ENCODE assay signal across 9 cellular contexts in the genomic region with DNA sequence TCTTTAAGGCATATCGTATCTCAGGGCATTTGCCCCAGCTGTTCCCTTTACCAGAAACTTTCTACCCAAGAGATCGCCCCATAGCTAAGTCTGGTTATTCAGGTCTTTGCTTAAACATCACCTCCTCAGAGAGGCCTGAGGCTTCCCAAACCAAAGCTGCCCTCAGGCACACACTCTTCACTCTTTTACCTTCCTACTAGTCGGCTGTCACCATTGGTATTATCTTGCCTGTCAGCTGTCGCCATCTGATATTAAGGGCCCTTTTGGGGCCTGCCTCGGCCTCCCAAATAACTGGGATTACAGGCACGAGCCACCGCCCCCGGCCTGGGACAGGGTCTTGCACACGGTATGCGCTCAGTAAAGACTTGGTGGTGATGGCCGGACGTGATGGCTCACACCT. TPM values are rescaled to one million over a fixed set of nuclear protein-coding genes. Genes with fewer than 3 reads are reported as not detected.
DNase-seq lines count a peak whose midpoint lies in the region; ATAC-seq and TF ChIP-seq lines count a peak whose summit lies in the region.
"Had no signal": no experiment of that assay in that cellular context is flagged by ENCODE, and none has a peak within 500 bp of the region (broad histone marks: within the 10 kb centered on the region; RNA-seq: fewer than 3 reads in every experiment).

No MANE protein-coding gene starts in this region.

- H3K27ac ChIP-seq in HEK293 (ENCODE audit: extremely low read depth, low read depth, low read length): peak overlapping the region; percentile 63; the same call in 1 of the 2 replicates
- peak overlapping the region in 16 of 21 experiments; percentile 17 to 96 (median 93) for H3K27ac ChIP-seq in skin epidermis

- H3K9me3 ChIP-seq in HEK293 (ENCODE audit: control insufficient read depth, insufficient read depth, low read depth, low read length): no peaks in the 10 kb centered on the region

- peak overlapping the region; percentile 55 for H3K27ac Mint-ChIP-seq in WTC11
- H3K27ac Mint-ChIP-seq in glutamatergic neuron (ENCODE audit: unreplicated experiment): peak overlapping the region; percentile 84

- TF ChIP-seq CTCF in HEK293 (tag by site-specific recombination; IDR thresholded peaks at IDR 0.05) (no peak), WTC11 (IDR thresholded peaks at IDR 0.05) (no peak), glutamatergic neuron (IDR thresholded peaks at IDR 0.05; ENCODE audit: partially characterized antibody, unreplicated experiment) (no peak)

- H3K9me3 Mint-ChIP-seq in WTC11: peaks cover 3% of the 10 kb centered on the region
- peaks cover 8% of the 10 kb centered on the region for H3K9me3 Mint-ChIP-seq in glutamatergic neuron (ENCODE audit: unreplicated experiment)

- POLR2A ChIA-PET in HEK293 (lab: Yijun Ruan, JAX): interaction anchor here (1.0 to 3.8 kb wide), 5 partner anchors 9 to 68 kb away, joined by 3 to 18 read pairs (median 5); a partner anchor contains a TSS
- POLR2A ChIA-PET in WTC11 (lab: Charles Lee): interaction anchor here (0.6 to 2.6 kb wide), 3 partner anchors 9 to 62 kb away, joined by 3 to 10 read pairs (median 6); a partner anchor contains a TSS

- H3K4me1 ChIP-seq in HEK293 (ENCODE audit: control insufficient read depth, insufficient read depth, low read length): peaks cover 10% of the 10 kb centered on the region

- H3K4me3 Mint-ChIP-seq in WTC11 (peak overlapping the region; percentile 90), glutamatergic neuron (ENCODE audit: unreplicated experiment) (peak overlapping the region; percentile 95)

- H3K4me3 ChIP-seq in HEK293 (ENCODE audit: low read depth, low read length) (peak overlapping the region; percentile 74), skin epidermis (peak overlapping the region; percentile 55 to 100 (median 83))

- DNase-seq in WTC11 (ENCODE audit: low spot score): no peak
- no peak for DNase-seq in glutamatergic neuron
- no peak for DNase-seq in iPS-NIHi11 (ENCODE audit: low spot score)
- DNase-seq in NCI-H1092 treated with DMSO at 0.1 percent for 48 hours (lab: John Stamatoyannopoulos, UW): no peak
- DNase-seq: stimulated activated CD4-positive, alpha-beta T cell treated with anti-CD3 and anti-CD28 coated beads, Interleukin-4, amount 100 ng/mL, for 1 hour had no signal

- peaks cover 23 to 41% of the 10 kb centered on the region in 2 experiments for H3K36me3 ChIP-seq in HEK293 (ENCODE audit: control insufficient read depth in 2 of 2, insufficient read depth in 1 of 2, low read length in 2 of 2)

- no peak for ATAC-seq in WTC11
- ATAC-seq in GM21515 (IDR thresholded peaks at IDR 0.05; ENCODE audit: unreplicated experiment): no peak
- no peak for ATAC-seq in GM21737 (IDR thresholded peaks at IDR 0.05; ENCODE audit: unreplicated experiment)

- CTCF ChIA-PET in HEK293 (lab: Yijun Ruan, JAX): interaction anchor here (0.7 to 5.5 kb wide), 2 partner anchors 8 to 10 kb away, joined by 4 to 48 read pairs; no protein-coding TSS in a partner anchor
- CTCF ChIA-PET in WTC11 (lab: Charles Lee): interaction anchor here (0.6 to 5.4 kb wide), 4 partner anchors 9 to 163 kb away, joined by 3 to 57 read pairs (median 4); no protein-coding TSS in a partner anchor

- H3K27me3 Mint-ChIP-seq in WTC11 (ENCODE audit: low read depth) (peaks cover 2% of the 10 kb centered on the region; the same call in 1 of the 2 replicates), glutamatergic neuron (ENCODE audit: unreplicated experiment) (peaks cover 8% of the 10 kb centered on the region)

- H3K4me1 Mint-ChIP-seq in WTC11 (peaks cover 26% of the 10 kb centered on the region), glutamatergic neuron (ENCODE audit: low read depth, unreplicated experiment) (peaks cover 23% of the 10 kb centered on the region)

- H3K36me3 Mint-ChIP-seq in WTC11 (peaks cover 24% of the 10 kb centered on the region), glutamatergic neuron (ENCODE audit: unreplicated experiment) (no peaks in the 10 kb centered on the region)

TF ChIP-seq in HEK293, 187 proteins besides CTCF, POLR2A, EP300 and RAD21 (continues in another document):
- TF ChIP-seq, protein P1, sequence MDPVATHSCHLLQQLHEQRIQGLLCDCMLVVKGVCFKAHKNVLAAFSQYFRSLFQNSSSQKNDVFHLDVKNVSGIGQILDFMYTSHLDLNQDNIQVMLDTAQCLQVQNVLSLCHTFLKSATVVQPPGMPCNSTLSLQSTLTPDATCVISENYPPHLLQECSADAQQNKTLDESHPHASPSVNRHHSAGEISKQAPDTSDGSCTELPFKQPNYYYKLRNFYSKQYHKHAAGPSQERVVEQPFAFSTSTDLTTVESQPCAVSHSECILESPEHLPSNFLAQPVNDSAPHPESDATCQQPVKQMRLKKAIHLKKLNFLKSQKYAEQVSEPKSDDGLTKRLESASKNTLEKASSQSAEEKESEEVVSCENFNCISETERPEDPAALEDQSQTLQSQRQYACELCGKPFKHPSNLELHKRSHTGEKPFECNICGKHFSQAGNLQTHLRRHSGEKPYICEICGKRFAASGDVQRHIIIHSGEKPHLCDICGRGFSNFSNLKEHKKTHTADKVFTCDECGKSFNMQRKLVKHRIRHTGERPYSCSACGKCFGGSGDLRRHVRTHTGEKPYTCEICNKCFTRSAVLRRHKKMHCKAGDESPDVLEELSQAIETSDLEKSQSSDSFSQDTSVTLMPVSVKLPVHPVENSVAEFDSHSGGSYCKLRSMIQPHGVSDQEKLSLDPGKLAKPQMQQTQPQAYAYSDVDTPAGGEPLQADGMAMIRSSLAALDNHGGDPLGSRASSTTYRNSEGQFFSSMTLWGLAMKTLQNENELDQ (tag by site-specific recombination; IDR thresholded peaks at IDR 0.05; ENCODE audit: low read depth): no peak
- TF ChIP-seq ZNF146 (tag by site-specific recombination; IDR thresholded peaks at IDR 0.05) (no peak), FEZF1 (tag by site-specific recombination; IDR thresholded peaks at IDR 0.05) (no peak), ZNF341 (tag by site-specific recombination; IDR thresholded peaks at IDR 0.05; ENCODE audit: low read depth) (peak; percentile 50), ZNF610 (tag by site-specific recombination; IDR thresholded peaks at IDR 0.05; ENCODE audit: borderline replicate concordance) (no peak)
- TF ChIP-seq, protein P2, sequence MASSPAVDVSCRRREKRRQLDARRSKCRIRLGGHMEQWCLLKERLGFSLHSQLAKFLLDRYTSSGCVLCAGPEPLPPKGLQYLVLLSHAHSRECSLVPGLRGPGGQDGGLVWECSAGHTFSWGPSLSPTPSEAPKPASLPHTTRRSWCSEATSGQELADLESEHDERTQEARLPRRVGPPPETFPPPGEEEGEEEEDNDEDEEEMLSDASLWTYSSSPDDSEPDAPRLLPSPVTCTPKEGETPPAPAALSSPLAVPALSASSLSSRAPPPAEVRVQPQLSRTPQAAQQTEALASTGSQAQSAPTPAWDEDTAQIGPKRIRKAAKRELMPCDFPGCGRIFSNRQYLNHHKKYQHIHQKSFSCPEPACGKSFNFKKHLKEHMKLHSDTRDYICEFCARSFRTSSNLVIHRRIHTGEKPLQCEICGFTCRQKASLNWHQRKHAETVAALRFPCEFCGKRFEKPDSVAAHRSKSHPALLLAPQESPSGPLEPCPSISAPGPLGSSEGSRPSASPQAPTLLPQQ (tag by site-specific recombination; IDR thresholded peaks at IDR 0.05): no peak

TF ChIP-seq in WTC11, 78 proteins besides CTCF, POLR2A, EP300 and RAD21 (continues in another document):
- TF ChIP-seq GTF2I (CRISPR knock-in tag; conservative IDR thresholded peaks at IDR 0.05): no peak
- TF ChIP-seq, protein P3, sequence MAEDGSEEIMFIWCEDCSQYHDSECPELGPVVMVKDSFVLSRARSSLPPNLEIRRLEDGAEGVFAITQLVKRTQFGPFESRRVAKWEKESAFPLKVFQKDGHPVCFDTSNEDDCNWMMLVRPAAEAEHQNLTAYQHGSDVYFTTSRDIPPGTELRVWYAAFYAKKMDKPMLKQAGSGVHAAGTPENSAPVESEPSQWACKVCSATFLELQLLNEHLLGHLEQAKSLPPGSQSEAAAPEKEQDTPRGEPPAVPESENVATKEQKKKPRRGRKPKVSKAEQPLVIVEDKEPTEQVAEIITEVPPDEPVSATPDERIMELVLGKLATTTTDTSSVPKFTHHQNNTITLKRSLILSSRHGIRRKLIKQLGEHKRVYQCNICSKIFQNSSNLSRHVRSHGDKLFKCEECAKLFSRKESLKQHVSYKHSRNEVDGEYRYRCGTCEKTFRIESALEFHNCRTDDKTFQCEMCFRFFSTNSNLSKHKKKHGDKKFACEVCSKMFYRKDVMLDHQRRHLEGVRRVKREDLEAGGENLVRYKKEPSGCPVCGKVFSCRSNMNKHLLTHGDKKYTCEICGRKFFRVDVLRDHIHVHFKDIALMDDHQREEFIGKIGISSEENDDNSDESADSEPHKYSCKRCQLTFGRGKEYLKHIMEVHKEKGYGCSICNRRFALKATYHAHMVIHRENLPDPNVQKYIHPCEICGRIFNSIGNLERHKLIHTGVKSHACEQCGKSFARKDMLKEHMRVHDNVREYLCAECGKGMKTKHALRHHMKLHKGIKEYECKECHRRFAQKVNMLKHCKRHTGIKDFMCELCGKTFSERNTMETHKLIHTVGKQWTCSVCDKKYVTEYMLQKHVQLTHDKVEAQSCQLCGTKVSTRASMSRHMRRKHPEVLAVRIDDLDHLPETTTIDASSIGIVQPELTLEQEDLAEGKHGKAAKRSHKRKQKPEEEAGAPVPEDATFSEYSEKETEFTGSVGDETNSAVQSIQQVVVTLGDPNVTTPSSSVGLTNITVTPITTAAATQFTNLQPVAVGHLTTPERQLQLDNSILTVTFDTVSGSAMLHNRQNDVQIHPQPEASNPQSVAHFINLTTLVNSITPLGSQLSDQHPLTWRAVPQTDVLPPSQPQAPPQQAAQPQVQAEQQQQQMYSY (CRISPR knock-in tag; IDR thresholded peaks at IDR 0.05): no peak
- TF ChIP-seq KAT7 (CRISPR knock-in tag; IDR thresholded peaks at IDR 0.05; ENCODE audit: borderline replicate concordance): no peak

RNA-seq across cellular contexts. Expression of a gene that starts 1.0 kb away (rescaled TPM):
- total RNA-seq in WTC11 (2021): 54.4 to 57.9 TPM (median 56.1 TPM) in 3 replicates
- total RNA-seq in glutamatergic neuron (ENCODE audit: unreplicated experiment): 28.8 TPM

RNA-seq across cellular contexts. Expression of a gene that starts 10.3 kb away (rescaled TPM):
- total RNA-seq in WTC11 (2021): 84.3 to 96.6 TPM (median 96.2 TPM) in 3 replicates
- total RNA-seq in glutamatergic neuron (ENCODE audit: unreplicated experiment): 62.1 TPM

RNA-seq across cellular contexts. Expression of a gene that starts 13.4 kb away (rescaled TPM):
- total RNA-seq in WTC11 (2021) (0.18 to 0.23 TPM (median 0.22 TPM) in 3 replicates), glutamatergic neuron (ENCODE audit: unreplicated experiment) (0.44 TPM)

RNA-seq across cellular contexts. Expression of a gene that starts 17.6 kb away (rescaled TPM):
- total RNA-seq in WTC11 (2021): 977 to 1,088 TPM (median 978 TPM) in 3 replicates
- 543 TPM for total RNA-seq in glutamatergic neuron (ENCODE audit: unreplicated experiment)

RNA-seq across cellular contexts. Expression of a gene that starts 22.5 kb away (rescaled TPM):
- 103 to 108 TPM (median 106 TPM) in 3 replicates for total RNA-seq in WTC11 (2021)
- 71.6 TPM for total RNA-seq in glutamatergic neuron (ENCODE audit: unreplicated experiment)
